ENCODE assay signal across 8 cellular contexts in the genomic region with DNA sequence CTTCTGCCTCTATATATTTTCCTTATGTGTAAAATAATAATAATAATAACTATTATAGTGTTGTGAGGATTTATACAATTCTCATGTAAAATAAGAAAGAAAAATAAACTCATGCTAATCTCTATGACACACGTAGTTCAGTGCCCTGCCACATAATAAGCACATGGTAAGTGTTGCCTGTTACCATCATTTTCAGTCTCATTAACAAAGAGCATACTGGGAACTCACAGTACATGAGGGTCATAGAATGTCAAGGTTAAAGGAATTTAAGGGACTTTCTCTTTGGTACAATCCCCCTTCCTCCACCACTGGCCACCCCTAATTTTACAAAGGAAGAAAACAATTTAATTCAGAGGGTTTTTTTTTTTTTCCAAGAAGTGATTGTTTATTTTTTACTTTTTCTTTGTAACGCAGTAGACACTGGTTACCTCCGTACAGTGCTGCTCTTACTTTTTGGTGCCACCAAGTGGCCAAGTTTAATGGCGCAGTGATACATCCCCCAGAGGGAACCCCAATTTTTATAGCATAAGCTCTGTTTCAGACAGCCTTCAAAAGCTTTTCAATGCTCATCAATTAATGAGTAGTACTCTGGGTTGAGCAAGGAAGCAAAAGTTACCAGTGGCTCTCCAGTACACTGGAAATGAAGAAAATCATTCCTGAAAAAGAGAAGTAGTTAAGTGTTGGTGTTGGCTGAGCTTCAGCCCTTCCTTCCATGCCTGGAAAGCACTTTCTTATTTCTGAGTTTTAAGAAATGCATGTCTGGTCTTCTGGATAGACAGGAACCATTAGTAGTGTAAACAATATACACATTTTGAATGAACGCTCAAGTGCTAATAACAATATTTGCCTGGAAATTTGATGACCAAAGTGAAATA.
A peak's percentile ranks its signal among the peaks of the same experiment; 100 is the strongest.
DNase-seq lines count a peak whose midpoint lies in the region; ATAC-seq, FAIRE-seq and TF ChIP-seq lines count a peak whose summit lies in the region.

No MANE protein-coding gene starts in this region.

- in situ Hi-C loops in K562 (cut with MboI) = no loop called here

- no peaks in the 10 kb centered on the region for H3K9me1 ChIP-seq in K562 (ENCODE audit: control insufficient read depth, insufficient read depth, low read length)

- 1% methylated on average over 5 of the region's 5 CpGs for WGBS in K562 (ENCODE audit: insufficient coverage, low coverage, missing lambda C conversion rate)

- TF ChIP-seq RAD21 in K562 (CRISPR knock-in tag; conservative IDR thresholded peaks at IDR 0.05 in 1 of 2, IDR thresholded peaks at IDR 0.05 in 1 of 2) = peak; percentile 60 to 69

- H3K9ac ChIP-seq in K562 (ENCODE audit: insufficient read depth in 1 of 2, low read depth in 2 of 2, low read length in 2 of 2) = no peak overlapping the region

- no peaks in the 10 kb centered on the region for H3K9me2 ChIP-seq in DOHH2 (replicated peaks; ENCODE audit: control insufficient read depth, low read length)

- no peaks in the 10 kb centered on the region for H3K9me3 ChIP-seq in DOHH2 (ENCODE audit: control insufficient read depth, insufficient read depth, low read length)
- H3K9me3 ChIP-seq in K562 (replicated peaks; ENCODE audit: control insufficient read depth, insufficient read depth, low read depth, low read length) = no peaks in the 10 kb centered on the region

- H3K4me3 ChIP-seq in DOHH2 (ENCODE audit: low read length) (no peak overlapping the region), HL-60 (replicated peaks; ENCODE audit: insufficient read depth, low read length) (no peak overlapping the region), K562 (no peak overlapping the region)

- BruUV-seq in K562 (replicated peaks; lab: Mats Ljungman, UMichigan) = no TSS peak

- CTCF ChIA-PET in K562 (lab: Yijun Ruan, JAX; ENCODE audit: low intra/inter-chr PET ratio) = interaction anchor here (1.3 kb wide), 1 partner anchor 375 kb away, joined by 7 read pairs; no protein-coding TSS in a partner anchor

- H3F3A ChIP-seq in DOHH2 (ENCODE audit: control insufficient read depth, insufficient read depth) = no peaks in the 10 kb centered on the region

- POLR2A ChIA-PET in K562 (lab: Yijun Ruan, JAX) = no interaction called here

- H3K4me1 ChIP-seq in DOHH2 (ENCODE audit: control insufficient read depth, low read length) = no peaks in the 10 kb centered on the region
- H3K4me1 ChIP-seq in K562 (replicated peaks in 1 of 2; ENCODE audit: control insufficient read depth in 2 of 2, insufficient read depth in 2 of 2, low read length in 2 of 2) = no peaks in the 10 kb centered on the region

- intact Hi-C loops in K562 (cut with micrococcal nuclease) = loop anchor here (2.0 kb wide), 1 partner anchor 375 kb away; no protein-coding TSS in a partner anchor
- intact Hi-C loops in left colon (cut with DNase I, micrococcal nuclease) = loop anchor here in 1 of 2 donors (10.0 kb wide), 1 partner anchor 373 kb away; no protein-coding TSS in a partner anchor

- no peak for TF ChIP-seq EP300 in K562 (IDR thresholded peaks at IDR 0.05; ENCODE audit: low read length)

- H3K36me3 ChIP-seq in DOHH2 (ENCODE audit: control insufficient read depth, low read length) (no peaks in the 10 kb centered on the region), K562 (ENCODE audit: control insufficient read depth, insufficient read depth, low read length) (no peaks in the 10 kb centered on the region)

- H4K20me1 ChIP-seq in DOHH2 (ENCODE audit: control insufficient read depth, insufficient read depth, low read depth, low read length) = no peaks in the 10 kb centered on the region
- H4K20me1 ChIP-seq in K562 (replicated peaks; ENCODE audit: control insufficient read depth, insufficient read depth, low read length) = no peaks in the 10 kb centered on the region

- H3K27me3 ChIP-seq in DOHH2 (ENCODE audit: control insufficient read depth, low read length) (peaks cover 13% of the 10 kb centered on the region), HL-60 (ENCODE audit: insufficient read depth, poor library complexity, severe bottlenecking) (peaks cover 2% of the 10 kb centered on the region), K562 (ENCODE audit: control insufficient read depth in 2 of 2, insufficient read depth in 2 of 2, low read length in 2 of 2) (no peaks in the 10 kb centered on the region)

- no peak overlapping the region for H3K27ac ChIP-seq in DOHH2 (ENCODE audit: low read depth, low read length)
- H3K27ac ChIP-seq in HL-60 (replicated peaks) = no peak overlapping the region
- H3K27ac ChIP-seq in K562 (ENCODE audit: extremely low read depth, low read depth, low read length) = no peak overlapping the region

- TF ChIP-seq CTCF in DOHH2 (IDR thresholded peaks at IDR 0.05; ENCODE audit: low read depth, low read length, poor library complexity, severe bottlenecking) (peak; percentile 86), HL-60 (IDR thresholded peaks at IDR 0.05; ENCODE audit: insufficient read depth, low read length) (peak; percentile 69), K562 (IDR thresholded peaks at IDR 0.05 in 2 of 3, conservative IDR thresholded peaks at IDR 0.05 in 1 of 3; ENCODE audit: insufficient read depth in 2 of 3, low read depth in 1 of 3, low read length in 3 of 3) (peak; percentile 35 to 57 (median 38); a peak in 3 of 6 replicates)

- peak; percentile 88 for ATAC-seq in GM21381 (IDR thresholded peaks at IDR 0.05; ENCODE audit: unreplicated experiment)
- ATAC-seq in K562 = peak; percentile 84
- ATAC-seq in left colon = peak; percentile 69

- FAIRE-seq in K562 (lab: Jason Lieb, UNC) = no peak

- DNase-seq in HL-60 (ENCODE audit: low read depth in 1 of 2, low spot score in 1 of 2) (peak in 1 of 2 experiments; percentile 8), T-helper 2 cell (peak in 3 of 5 experiments; percentile 15 to 82 (median 33)), K562 (ENCODE audit: extremely low read depth in 1 of 4, low spot score in 3 of 4) (peak; percentile 17 to 36 (median 26)), left colon (peak in 1 of 2 donors; percentile 49), occipital lobe (lab: John Stamatoyannopoulos, UW) (no peak)
- DNase-seq in stimulated activated CD4-positive, alpha-beta T cell treated with anti-CD3 and anti-CD28 coated beads, TNF-alpha, amount 100 ng/mL, for 48 hours (ENCODE audit: low read depth in 3 of 3) = peak; percentile 24 to 44 (median 27)

- no peak for TF ChIP-seq POLR2A in K562 (conservative IDR thresholded peaks at IDR 0.05)

- H3K79me2 ChIP-seq in DOHH2 (ENCODE audit: control insufficient read depth, low read length) (no peaks in the 10 kb centered on the region), K562 (ENCODE audit: control insufficient read depth, insufficient read depth, low read length) (no peaks in the 10 kb centered on the region)

- no peak overlapping the region for H2AFZ ChIP-seq in K562 (ENCODE audit: low read depth, low read length)

- H3K4me2 ChIP-seq in DOHH2 (ENCODE audit: low read length) = no peak overlapping the region
- no peak overlapping the region for H3K4me2 ChIP-seq in K562 (ENCODE audit: insufficient read depth, low read length)

TF ChIP-seq in K562, 482 proteins besides CTCF, POLR2A, EP300 and RAD21:
- no peak for TF ChIP-seq JUNB (CRISPR knock-in tag; conservative IDR thresholded peaks at IDR 0.05)
- no peak for TF ChIP-seq NR0B1 (IDR thresholded peaks at IDR 0.05; ENCODE audit: partially characterized antibody)
- no peak for TF ChIP-seq HIVEP1 (CRISPR knock-in tag; IDR thresholded peaks at IDR 0.05)
- 0 out of 2 replicates have a peak, but pooled peaks have one; percentile 6 for TF ChIP-seq DEAF1 (CRISPR knock-in tag; IDR thresholded peaks at IDR 0.05)
- no peak for TF ChIP-seq EZH2 (IDR thresholded peaks at IDR 0.05; ENCODE audit: borderline replicate concordance, low read depth, low read length)
- TF ChIP-seq ZNF512 (tag; IDR thresholded peaks at IDR 0.05) = no peak
- TF ChIP-seq GTF2E2 (tag; IDR thresholded peaks at IDR 0.05) = no peak
TF ChIP-seq in K562: peak in this region for 1.
